In genomic region chr3:28868897-28869296, GRCh38 we compare ENCODE assay signal across 27 cellular contexts.
DNase-seq lines count a peak whose midpoint lies in the region; ATAC-seq, FAIRE-seq and TF ChIP-seq lines count a peak whose summit lies in the region.
"Had no signal": no experiment of that assay in that cellular context is flagged by ENCODE, and none has a peak within 500 bp of the region (broad histone marks: within the 10 kb centered on the region; RNA-seq: fewer than 3 reads in every experiment).

No MANE protein-coding gene starts in this region.

- BruUV-seq in HepG2 (replicated peaks; lab: Mats Ljungman, UMichigan) (no TSS peak), K562 (replicated peaks; lab: Mats Ljungman, UMichigan) (no TSS peak)

- no peak overlapping the region for H3K9ac ChIP-seq in HepG2 (ENCODE audit: insufficient read depth, low read depth, low read length)
- no peak overlapping the region for H3K9ac ChIP-seq in K562 (ENCODE audit: insufficient read depth in 1 of 2, low read depth in 2 of 2, low read length in 2 of 2)
- H3K9ac ChIP-seq: BLaER1 had no signal

- TF ChIP-seq CTCF in HepG2 (CRISPR knock-in tag; IDR thresholded peaks at IDR 0.05) (no peak), right lobe of liver (IDR thresholded peaks at IDR 0.05) (no peak), K562 (IDR thresholded peaks at IDR 0.05 in 2 of 3, conservative IDR thresholded peaks at IDR 0.05 in 1 of 3; ENCODE audit: insufficient read depth in 2 of 3, low read depth in 1 of 3, low read length in 3 of 3) (no peak), nephron (IDR thresholded peaks at IDR 0.05; ENCODE audit: unreplicated experiment in 3 of 3) (no peak), foreskin keratinocyte (conservative IDR thresholded peaks at IDR 0.05) (no peak)

- intact Hi-C loops in HepG2 (cut with micrococcal nuclease; ENCODE audit: unreplicated experiment) (no loop called here), right lobe of liver (cut with DNase I) (no loop called here), K562 (cut with micrococcal nuclease) (no loop called here)

- in situ Hi-C loops in HepG2 (cut with HindIII; ENCODE audit: extremely low pct_ligation_motif_present, low pct_unique_long_range_greater_than_20kb) (no loop called here), K562 (cut with MboI) (no loop called here)

- peaks cover 11% of the 10 kb centered on the region for H3K9me3 Mint-ChIP-seq in nephron

- H3K9me3 ChIP-seq in HepG2 (ENCODE audit: low read length), result 0 out of 2 replicates have a peak, but pooled peaks cover 5% of the 10 kb centered on the region
- H3K9me3 ChIP-seq in right lobe of liver, result no peaks in the 10 kb centered on the region
- no peaks in the 10 kb centered on the region; the same call in none of the 2 replicates for H3K9me3 ChIP-seq in SJCRH30 (replicated peaks)
- no peaks in the 10 kb centered on the region for H3K9me3 ChIP-seq in K562 (replicated peaks; ENCODE audit: control insufficient read depth, insufficient read depth, low read depth, low read length)
- H3K9me3 ChIP-seq: BE2C, BLaER1 had no signal

- no peak overlapping the region for H3K4me3 Mint-ChIP-seq in nephron
- H3K4me3 Mint-ChIP-seq: CD14-positive monocyte; CD4-positive, alpha-beta memory T cell; CD4-positive, CD25-positive, alpha-beta regulatory T cell; CD8-positive, alpha-beta memory T cell had no signal

- TF ChIP-seq EP300 in HepG2 (IDR thresholded peaks at IDR 0.05; ENCODE audit: low read depth in 2 of 2, low read length in 2 of 2), result no peak
- TF ChIP-seq EP300 in HepG2 (CRISPR knock-in tag; IDR thresholded peaks at IDR 0.05; ENCODE audit: borderline replicate concordance), result no peak
- TF ChIP-seq EP300 in K562 (IDR thresholded peaks at IDR 0.05; ENCODE audit: low read length), result no peak

- H3K27ac ChIP-seq in HepG2 (ENCODE audit: extremely low read length, insufficient read depth, low read length) (no peak overlapping the region), right lobe of liver (no peak overlapping the region), SJCRH30 (peak overlapping the region; percentile 71; the same call in 1 of the 2 replicates), K562 (ENCODE audit: extremely low read depth, low read depth, low read length) (no peak overlapping the region), foreskin keratinocyte (no peak overlapping the region)
- H3K27ac ChIP-seq: 22Rv1, BLaER1 had no signal

- no peak for DNase-seq in HepG2 (ENCODE audit: low spot score)
- DNase-seq in right lobe of liver, result no peak
- DNase-seq in SJCRH30, result no peak
- no peak for DNase-seq in K562 (ENCODE audit: extremely low read depth in 1 of 4, low spot score in 3 of 4)
- DNase-seq in epidermal melanocyte (ENCODE audit: insufficient read length, low spot score), result no peak
- no peak for DNase-seq in foreskin keratinocyte
- DNase-seq: ACHN; BE2C; C1 segment of cervical spinal cord; CD4-positive, alpha-beta memory T cell; CD4-positive, CD25-positive, alpha-beta regulatory T cell; CD8-positive, alpha-beta memory T cell; DMS 273 treated with DMSO at 0.1 percent for 48 hours; DMS153; DMS53; DMS79; DND-41; EL; GDM1 had no signal

- WGBS in HepG2 (ENCODE audit: low lambda C conversion rate), result 0% methylated on average over 2 of the region's 2 CpGs
- 27% methylated on average over 2 of the region's 2 CpGs for WGBS in right lobe of liver (ENCODE audit: insufficient coverage, low coverage, low lambda C conversion rate, missing lambda C conversion rate)
- 0% methylated on average over 2 of the region's 2 CpGs for WGBS in K562 (ENCODE audit: insufficient coverage, low coverage, missing lambda C conversion rate)

- H3K9me1 ChIP-seq in K562 (ENCODE audit: control insufficient read depth, insufficient read depth, low read length), result no peaks in the 10 kb centered on the region

- H3K4me3 ChIP-seq in HepG2 (replicated peaks in 1 of 3; ENCODE audit: insufficient read depth in 1 of 3, low read depth in 2 of 3, low read length in 3 of 3) (no peak overlapping the region), right lobe of liver (no peak overlapping the region), SJCRH30 (no peak overlapping the region), K562 (no peak overlapping the region)
- H3K4me3 ChIP-seq: BLaER1, GM12878 had no signal

- H3K4me1 ChIP-seq in HepG2 (ENCODE audit: insufficient read depth, low read length) (no peaks in the 10 kb centered on the region), right lobe of liver (no peaks in the 10 kb centered on the region), SJCRH30 (peaks cover 21% of the 10 kb centered on the region), K562 (replicated peaks in 1 of 2; ENCODE audit: control insufficient read depth in 2 of 2, insufficient read depth in 2 of 2, low read length in 2 of 2) (no peaks in the 10 kb centered on the region), foreskin keratinocyte (no peaks in the 10 kb centered on the region)
- H3K4me1 ChIP-seq: BE2C, BLaER1 had no signal

- TF ChIP-seq POLR2A in HepG2 (IDR thresholded peaks at IDR 0.05; ENCODE audit: insufficient read depth in 1 of 2, low read depth in 2 of 2, low read length in 2 of 2), result no peak
- no peak for TF ChIP-seq POLR2A in right lobe of liver (IDR thresholded peaks at IDR 0.05)
- no peak for TF ChIP-seq POLR2A in K562 (conservative IDR thresholded peaks at IDR 0.05)

- H3K27ac Mint-ChIP-seq in nephron, result peak overlapping the region in 2 of 3 experiments; percentile 7 to 22
- H3K27ac Mint-ChIP-seq: CD14-positive monocyte; CD4-positive, alpha-beta memory T cell; CD4-positive, CD25-positive, alpha-beta regulatory T cell; CD8-positive, alpha-beta memory T cell had no signal

- H2AFZ ChIP-seq in HepG2 (ENCODE audit: low read length) (no peak overlapping the region), K562 (ENCODE audit: low read depth, low read length) (no peak overlapping the region)

- no peaks in the 10 kb centered on the region for H3K27me3 Mint-ChIP-seq in nephron (ENCODE audit: low read depth)
- H3K27me3 Mint-ChIP-seq: CD4-positive, alpha-beta memory T cell; CD8-positive, alpha-beta memory T cell had no signal

- no peaks in the 10 kb centered on the region for H3K27me3 ChIP-seq in HepG2 (ENCODE audit: control insufficient read depth in 1 of 2, insufficient read depth in 2 of 2, low read length in 2 of 2)
- no peaks in the 10 kb centered on the region for H3K27me3 ChIP-seq in right lobe of liver
- H3K27me3 ChIP-seq in SJCRH30, result no peaks in the 10 kb centered on the region
- no peaks in the 10 kb centered on the region for H3K27me3 ChIP-seq in K562 (ENCODE audit: control insufficient read depth in 2 of 2, insufficient read depth in 2 of 2, low read length in 2 of 2)
- H3K27me3 ChIP-seq in foreskin keratinocyte, result peaks cover 2% of the 10 kb centered on the region
- H3K27me3 ChIP-seq: BE2C, BLaER1 had no signal

- no peaks in the 10 kb centered on the region for H4K20me1 ChIP-seq in HepG2 (ENCODE audit: insufficient read depth, low read length)
- H4K20me1 ChIP-seq in K562 (replicated peaks; ENCODE audit: control insufficient read depth, insufficient read depth, low read length), result no peaks in the 10 kb centered on the region
- H4K20me1 ChIP-seq: BLaER1 had no signal

- H3K79me2 ChIP-seq in HepG2 (ENCODE audit: insufficient read depth, low read length) (no peaks in the 10 kb centered on the region), K562 (ENCODE audit: control insufficient read depth, insufficient read depth, low read length) (no peaks in the 10 kb centered on the region)

- POLR2A ChIA-PET in HepG2 (lab: Yijun Ruan, JAX), result no interaction called here
- POLR2A ChIA-PET in K562 (lab: Yijun Ruan, JAX), result no interaction called here

- no peak overlapping the region for H3K4me2 ChIP-seq in HepG2 (ENCODE audit: low read depth, low read length)
- no peak overlapping the region for H3K4me2 ChIP-seq in K562 (ENCODE audit: insufficient read depth, low read length)
- H3K4me2 ChIP-seq: BLaER1 had no signal

- TF ChIP-seq RAD21 in HepG2 (CRISPR knock-in tag; IDR thresholded peaks at IDR 0.05) (no peak), K562 (CRISPR knock-in tag; conservative IDR thresholded peaks at IDR 0.05 in 1 of 2, IDR thresholded peaks at IDR 0.05 in 1 of 2) (no peak)

- peaks cover 12% of the 10 kb centered on the region for H3K4me1 Mint-ChIP-seq in nephron
- H3K4me1 Mint-ChIP-seq: CD14-positive monocyte; CD4-positive, alpha-beta memory T cell; CD4-positive, CD25-positive, alpha-beta regulatory T cell; CD8-positive, alpha-beta memory T cell had no signal

- FAIRE-seq in HepG2 (lab: Jason Lieb, UNC) (no peak), K562 (lab: Jason Lieb, UNC) (no peak)
- FAIRE-seq: GM12878, GM12892, GM18507 had no signal

- H3K36me3 Mint-ChIP-seq in nephron (ENCODE audit: low read depth), result no peaks in the 10 kb centered on the region
- H3K36me3 Mint-ChIP-seq: CD14-positive monocyte; CD4-positive, alpha-beta memory T cell; CD4-positive, CD25-positive, alpha-beta regulatory T cell; CD8-positive, alpha-beta memory T cell had no signal

- H3K36me3 ChIP-seq in HepG2 (replicated peaks in 1 of 2; ENCODE audit: control insufficient read depth in 1 of 2, insufficient read depth in 2 of 2, low read length in 2 of 2), result no peaks in the 10 kb centered on the region
- H3K36me3 ChIP-seq in right lobe of liver, result no peaks in the 10 kb centered on the region
- H3K36me3 ChIP-seq in SJCRH30, result no peaks in the 10 kb centered on the region
- H3K36me3 ChIP-seq in K562 (ENCODE audit: control insufficient read depth, insufficient read depth, low read length), result no peaks in the 10 kb centered on the region
- H3K36me3 ChIP-seq: BE2C, BLaER1 had no signal

- CTCF ChIA-PET in HepG2 (lab: Yijun Ruan, JAX; ENCODE audit: low intra/inter-chr PET ratio, low total read pairs), result no interaction called here
- CTCF ChIA-PET in K562 (lab: Yijun Ruan, JAX; ENCODE audit: low intra/inter-chr PET ratio), result no interaction called here

- ATAC-seq in HepG2, result no peak
- ATAC-seq in right lobe of liver, result no peak
- ATAC-seq in K562, result no peak
- ATAC-seq in foreskin keratinocyte, result no peak
- no peak for ATAC-seq in HG02938 (IDR thresholded peaks at IDR 0.05; ENCODE audit: unreplicated experiment)
- ATAC-seq: GM12878 had no signal

TF ChIP-seq in HepG2, 621 proteins besides CTCF, POLR2A, EP300 and RAD21 (continues in another document):
- peak; percentile 96 for TF ChIP-seq MAFF (IDR thresholded peaks at IDR 0.05; ENCODE audit: low read depth, low read length)
- peak; percentile 66 for TF ChIP-seq NFE2L2 (IDR thresholded peaks at IDR 0.05; ENCODE audit: low read length)
- TF ChIP-seq FOSL1 (CRISPR knock-in tag; IDR thresholded peaks at IDR 0.05; ENCODE audit: borderline replicate concordance), result no peak
- peak; percentile 93 to 97 for TF ChIP-seq MAFK (conservative IDR thresholded peaks at IDR 0.05 in 1 of 2, IDR thresholded peaks at IDR 0.05 in 1 of 2; ENCODE audit: low read length in 2 of 2)

TF ChIP-seq in K562, 482 proteins besides CTCF, POLR2A, EP300 and RAD21 (continues in another document):
- TF ChIP-seq CBX3 (IDR thresholded peaks at IDR 0.05; ENCODE audit: borderline replicate concordance in 1 of 2, low read length in 2 of 2), result no peak

Comparison
In these comparisons a context has a peak if more than half of its experiments do, and no peak if none do; other contexts are left out.
1. Of the 241 proteins assayed by ChIP-seq in both HepG2 and K562: peak only in HepG2: none; only in K562: MAFG and NFE2L1; in both: MAFF and MAFK; in neither: 237.